ENCODE assay signal across 1 cellular context in genomic region chr3:73571238-73571741, GRCh38.
TF ChIP-seq lines count a peak whose summit lies in the region.

No MANE protein-coding gene starts in this region.

TF ChIP-seq in HEK293, 187 proteins besides CTCF, POLR2A, EP300 and RAD21 (continued from another document):
- TF ChIP-seq ZNF704 (tag by site-specific recombination; IDR thresholded peaks at IDR 0.05) (no peak), ZNF37A (tag by site-specific recombination; IDR thresholded peaks at IDR 0.05) (no peak), SP2 (tag by site-specific recombination; IDR thresholded peaks at IDR 0.05) (no peak), ZNF624 (tag by site-specific recombination; IDR thresholded peaks at IDR 0.05) (no peak), KLF7 (tag by site-specific recombination; IDR thresholded peaks at IDR 0.05; ENCODE audit: borderline replicate concordance) (no peak), ZNF18 (tag by site-specific recombination; IDR thresholded peaks at IDR 0.05) (peak; percentile 79; the same call in 1 of the 2 replicates), KLF10 (tag by site-specific recombination; IDR thresholded peaks at IDR 0.05) (no peak), TCF7L2 (IDR thresholded peaks at IDR 0.05; ENCODE audit: borderline replicate concordance, low read depth, low read length) (peak; percentile 80; the same call in 1 of the 2 replicates), ZBTB11 (tag by site-specific recombination; conservative IDR thresholded peaks at IDR 0.05; ENCODE audit: low read depth) (no peak), ZNF341 (tag by site-specific recombination; IDR thresholded peaks at IDR 0.05; ENCODE audit: low read depth) (0 out of 2 replicates have a peak, but pooled peaks have one; percentile 32), ZNF292 (tag by site-specific recombination; IDR thresholded peaks at IDR 0.05; ENCODE audit: borderline replicate concordance, low read depth) (no peak), AEBP2 (tag by site-specific recombination; IDR thresholded peaks at IDR 0.05; ENCODE audit: borderline replicate concordance) (no peak), MZF1 (tag by site-specific recombination; IDR thresholded peaks at IDR 0.05; ENCODE audit: borderline replicate concordance) (no peak), ZBTB26 (tag by site-specific recombination; optimal IDR thresholded peaks at IDR 0.05) (no peak), SETDB1 (IDR thresholded peaks at IDR 0.05; ENCODE audit: insufficient read length, low read length) (no peak), ZNF404 (tag by site-specific recombination; IDR thresholded peaks at IDR 0.05) (no peak), ZNF747 (tag by site-specific recombination; IDR thresholded peaks at IDR 0.05) (no peak), KLF16 (tag by site-specific recombination; IDR thresholded peaks at IDR 0.05) (no peak), ZNF19 (tag by site-specific recombination; IDR thresholded peaks at IDR 0.05; ENCODE audit: low read depth) (no peak), ZNF335 (tag by site-specific recombination; conservative IDR thresholded peaks at IDR 0.05) (no peak), REPIN1 (tag by site-specific recombination; IDR thresholded peaks at IDR 0.05; ENCODE audit: low read depth) (no peak), ZNF560 (tag by site-specific recombination; IDR thresholded peaks at IDR 0.05; ENCODE audit: borderline replicate concordance) (no peak), ZNF266 (tag by site-specific recombination; IDR thresholded peaks at IDR 0.05; ENCODE audit: low read depth) (no peak), ELK4 (IDR thresholded peaks at IDR 0.05; ENCODE audit: borderline replicate concordance, low read depth, low read length) (no peak), PRDM4 (tag by site-specific recombination; IDR thresholded peaks at IDR 0.05) (no peak), ZBTB10 (tag by site-specific recombination; IDR thresholded peaks at IDR 0.05) (no peak), ZBTB20 (tag by site-specific recombination; IDR thresholded peaks at IDR 0.05) (no peak), ZSCAN30 (tag by site-specific recombination; IDR thresholded peaks at IDR 0.05) (no peak), OSR2 (tag by site-specific recombination; IDR thresholded peaks at IDR 0.05) (no peak), ZNF843 (tag by site-specific recombination; IDR thresholded peaks at IDR 0.05) (peak; percentile 56), YY1 (tag by site-specific recombination; IDR thresholded peaks at IDR 0.05) (no peak), PRDM6 (tag by site-specific recombination; IDR thresholded peaks at IDR 0.05) (peak; percentile 83)
